ENCODE assay signal across 14 cellular contexts in genomic region chrX:133674726-133675470, GRCh38.
DNase-seq lines count a peak whose midpoint lies in the region; ATAC-seq lines count a peak whose summit lies in the region.
"Had no signal": no experiment of that assay in that cellular context is flagged by ENCODE, and none has a peak within 500 bp of the region (broad histone marks: within the 10 kb centered on the region; RNA-seq: fewer than 3 reads in every experiment).

No MANE protein-coding gene starts in this region.

- no peaks in the 10 kb centered on the region for H3K36me3 Mint-ChIP-seq in naive thymus-derived CD4-positive, alpha-beta T cell

- intact Hi-C loops in naive thymus-derived CD4-positive, alpha-beta T cell (cut with micrococcal nuclease), result loop anchor here in 1 of 2 donors (5.0 kb wide), 1 partner anchor 1848 kb away; no protein-coding TSS in a partner anchor

- H3K9me3 ChIP-seq in HUES64 (ENCODE audit: insufficient read depth, low read depth, low read length) (no peaks in the 10 kb centered on the region), duodenal mucosa (ENCODE audit: control insufficient read depth in 1 of 2, low read length in 2 of 2) (no peaks in the 10 kb centered on the region)
- no peaks in the 10 kb centered on the region for H3K9me3 ChIP-seq in naive thymus-derived CD4-positive, alpha-beta T cell (ENCODE audit: control insufficient read depth in 2 of 3, low read length in 3 of 3)
- H3K9me3 ChIP-seq: thyroid gland had no signal

- H3K27me3 ChIP-seq in HUES64 (ENCODE audit: insufficient read depth, low read length), result no peaks in the 10 kb centered on the region
- H3K27me3 ChIP-seq in duodenal mucosa (ENCODE audit: control insufficient read depth in 1 of 2, insufficient read depth in 2 of 2, low read length in 2 of 2), result no peaks in the 10 kb centered on the region
- no peaks in the 10 kb centered on the region for H3K27me3 ChIP-seq in mesendoderm (ENCODE audit: insufficient read depth, low read length, poor library complexity)
- no peaks in the 10 kb centered on the region for H3K27me3 ChIP-seq in naive thymus-derived CD4-positive, alpha-beta T cell (ENCODE audit: control insufficient read depth in 2 of 2, insufficient read depth in 2 of 2, low read length in 2 of 2)
- H3K27me3 ChIP-seq: brain microvascular endothelial cell, thyroid gland had no signal

- H3K4ac ChIP-seq in mesendoderm (ENCODE audit: low read depth, low read length), result no peak overlapping the region

- H2BK120ac ChIP-seq in mesendoderm (ENCODE audit: low read depth, low read length), result peak overlapping the region; percentile 61

- no peaks in the 10 kb centered on the region for H3K9me3 Mint-ChIP-seq in naive thymus-derived CD4-positive, alpha-beta T cell

- H3K4me3 ChIP-seq in HUES64 (ENCODE audit: low read length), result no peak overlapping the region
- H3K4me3 ChIP-seq in duodenal mucosa (ENCODE audit: low read depth in 1 of 2, low read length in 2 of 2), result no peak overlapping the region
- no peak overlapping the region for H3K4me3 ChIP-seq in mesendoderm (ENCODE audit: low read length)
- no peak overlapping the region for H3K4me3 ChIP-seq in naive thymus-derived CD4-positive, alpha-beta T cell (ENCODE audit: low read length)
- H3K4me3 ChIP-seq: thyroid gland had no signal

- H3K27ac ChIP-seq in HUES64 (ENCODE audit: low read depth, low read length) (peak overlapping the region; percentile 69), duodenal mucosa (ENCODE audit: low read depth, low read length) (peak overlapping the region; percentile 42), mesendoderm (ENCODE audit: low read depth, low read length) (peak overlapping the region; percentile 51)
- no peak overlapping the region for H3K27ac ChIP-seq in naive thymus-derived CD4-positive, alpha-beta T cell (ENCODE audit: low read depth, low read length)
- H3K27ac ChIP-seq: brain microvascular endothelial cell, KMS-11, thyroid gland had no signal

- 37% methylated on average over 6 of the region's 6 CpGs for WGBS in HUES64
- WGBS in mesendoderm (ENCODE audit: extremely low coverage, insufficient coverage, low lambda C conversion rate), result no CpG with 5 or more reads among the region's 6 CpGs

- H3K4me2 ChIP-seq in mesendoderm (ENCODE audit: low read length), result no peak overlapping the region
- H3K4me2 ChIP-seq: KMS-11 had no signal

- H3K18ac ChIP-seq in mesendoderm (ENCODE audit: low read length), result peak overlapping the region; percentile 28

- CTCF ChIA-PET in naive thymus-derived CD4-positive, alpha-beta T cell (lab: Charles Lee), result no interaction called here

- H3K4me3 Mint-ChIP-seq in naive thymus-derived CD4-positive, alpha-beta T cell, result no peak overlapping the region

- H3K79me1 ChIP-seq in mesendoderm (ENCODE audit: low read length), result no peaks in the 10 kb centered on the region

- no peak overlapping the region for H3K27ac Mint-ChIP-seq in naive thymus-derived CD4-positive, alpha-beta T cell

- no peak overlapping the region for H3K23ac ChIP-seq in mesendoderm (ENCODE audit: low read length)

- DNase-seq in COLO668 (lab: John Stamatoyannopoulos, UW; ENCODE audit: unreplicated experiment) (peak; percentile 6), mesendoderm (peak; percentile 78), T1000 (lab: John Stamatoyannopoulos, UW) (no peak), dermis blood vessel endothelial cell (no peak)
- no peak for DNase-seq in naive thymus-derived CD4-positive, alpha-beta T cell
- DNase-seq: brain microvascular endothelial cell, NCI-H1694 treated with DMSO at 0.1 percent for 48 hours, SHP77 treated with DMSO at 0.1 percent for 48 hours, thyroid gland had no signal

- no peak overlapping the region for H3K56ac ChIP-seq in mesendoderm (ENCODE audit: low read length)

- POLR2A ChIA-PET in naive thymus-derived CD4-positive, alpha-beta T cell (lab: Charles Lee), result no interaction called here

- H2BK15ac ChIP-seq in mesendoderm (replicated peaks; ENCODE audit: low read depth), result no peak overlapping the region

- no peak overlapping the region for H2AK5ac ChIP-seq in mesendoderm (ENCODE audit: low read length)

- no peak overlapping the region for H4K8ac ChIP-seq in mesendoderm (ENCODE audit: low read depth, low read length)

- no peaks in the 10 kb centered on the region for H3K79me2 ChIP-seq in mesendoderm (ENCODE audit: control insufficient read depth, insufficient read depth, low read length)

- H3K4me1 ChIP-seq in HUES64 (ENCODE audit: insufficient read depth, low read length) (peaks cover 20% of the 10 kb centered on the region), duodenal mucosa (ENCODE audit: control insufficient read depth in 1 of 2, insufficient read depth in 2 of 2, low read length in 2 of 2) (peaks cover 8 to 18% of the 10 kb centered on the region in 2 donors), mesendoderm (ENCODE audit: control insufficient read depth, low read depth, low read length) (no peaks in the 10 kb centered on the region)
- no peaks in the 10 kb centered on the region for H3K4me1 ChIP-seq in naive thymus-derived CD4-positive, alpha-beta T cell (ENCODE audit: control insufficient read depth in 2 of 2, insufficient read depth in 2 of 2, low read length in 2 of 2)
- H3K4me1 ChIP-seq: thyroid gland had no signal

- no peak overlapping the region for H2BK5ac ChIP-seq in mesendoderm (ENCODE audit: low read length)

- no peaks in the 10 kb centered on the region for H3K4me1 Mint-ChIP-seq in naive thymus-derived CD4-positive, alpha-beta T cell

- H3K27me3 Mint-ChIP-seq in naive thymus-derived CD4-positive, alpha-beta T cell, result no peaks in the 10 kb centered on the region

- no peak overlapping the region for H4K5ac ChIP-seq in mesendoderm (ENCODE audit: low read length)

- H3K9ac ChIP-seq in HUES64 (ENCODE audit: low read depth, low read length) (no peak overlapping the region), duodenal mucosa (ENCODE audit: low read depth in 1 of 2, low read length in 2 of 2) (no peak overlapping the region), mesendoderm (ENCODE audit: low read length) (no peak overlapping the region)
- H3K9ac ChIP-seq: KMS-11 had no signal

- H3K36me3 ChIP-seq in HUES64 (ENCODE audit: insufficient read depth, low read length) (no peaks in the 10 kb centered on the region), duodenal mucosa (ENCODE audit: control insufficient read depth in 1 of 2, insufficient read depth in 2 of 2, low read length in 2 of 2) (no peaks in the 10 kb centered on the region), mesendoderm (ENCODE audit: control insufficient read depth, insufficient read depth, low read length) (no peaks in the 10 kb centered on the region)
- no peaks in the 10 kb centered on the region for H3K36me3 ChIP-seq in naive thymus-derived CD4-positive, alpha-beta T cell (ENCODE audit: control insufficient read depth in 2 of 3, insufficient read depth in 3 of 3, low read length in 3 of 3)
- H3K36me3 ChIP-seq: brain microvascular endothelial cell, thyroid gland had no signal

- ATAC-seq in GM18858 (IDR thresholded peaks at IDR 0.05; ENCODE audit: unreplicated experiment), result no peak
- no peak for ATAC-seq in naive thymus-derived CD4-positive, alpha-beta T cell
- ATAC-seq: left lobe of liver had no signal

Comparison
In these comparisons a context has a peak if more than half of its experiments do, and no peak if none do; other contexts are left out.
1. DNase-seq: peak in COLO668 (single experiment) and mesendoderm (single experiment); none in T1000 (single experiment), naive thymus-derived CD4-positive, alpha-beta T cell (0 of 9) and dermis blood vessel endothelial cell (single experiment).